ENCODE assay signal across 14 cellular contexts in genomic region chr11:68191661-68192579, GRCh38. TPM values are rescaled to one million over a fixed set of nuclear protein-coding genes. Genes with fewer than 3 reads are reported as not detected.
DNase-seq lines count a peak whose midpoint lies in the region; ATAC-seq and TF ChIP-seq lines count a peak whose summit lies in the region.
"Had no signal": no experiment of that assay in that cellular context is flagged by ENCODE, and none has a peak within 500 bp of the region (broad histone marks: within the 10 kb centered on the region; RNA-seq: fewer than 3 reads in every experiment).

No MANE protein-coding gene starts in this region.

- H3K27me3 ChIP-seq in PC-9 (ENCODE audit: insufficient read depth, low read depth), result no peaks in the 10 kb centered on the region

- H3K9me3 ChIP-seq in PC-9 (ENCODE audit: insufficient read depth, low read depth), result no peaks in the 10 kb centered on the region

- H3F3A ChIP-seq in PC-9 (ENCODE audit: insufficient read depth, low read depth), result peaks cover 10% of the 10 kb centered on the region; the same call in 1 of the 2 replicates

- intact Hi-C loops in PC-9 (cut with micrococcal nuclease; ENCODE audit: unreplicated experiment), result no loop called here

- CTCF ChIA-PET in PC-9 (lab: Charles Lee), result interaction anchor here (0.6 kb wide), 1 partner anchor 246 kb away, joined by 3 read pairs; no protein-coding TSS in a partner anchor

- no peak overlapping the region for H3K4me3 ChIP-seq in PC-9
- H3K4me3 ChIP-seq: skin epidermis had no signal

- POLR2A ChIA-PET in PC-9 (lab: Charles Lee; ENCODE audit: unreplicated experiment), result interaction anchor here (0.5 to 0.7 kb wide), 2 partner anchors 12 to 162 kb away, joined by 4 read pairs; no protein-coding TSS in a partner anchor

- H3K4me1 ChIP-seq in PC-9 (replicated peaks; ENCODE audit: insufficient read depth), result peaks cover 10% of the 10 kb centered on the region; the same call in 1 of the 2 replicates

- DNase-seq in HCEC 1CT (peak; percentile 2), PC-9 (peak in 1 of 2 experiments; percentile 35), renal cortical epithelial cell (ENCODE audit: low read depth) (peak; percentile 95), NCI-H2171 (lab: John Stamatoyannopoulos, UW) (no peak), epidermal melanocyte (ENCODE audit: insufficient read length, low spot score) (no peak)
- DNase-seq: activated CD4-positive, alpha-beta T cell treated with anti-CD3 and anti-CD28 coated beads, Interleukin-2, amount 50 U/mL, for 4 hours; activated effector memory CD4-positive, alpha-beta T cell treated with anti-CD3 and anti-CD28 coated beads, Interleukin-2, amount 50 U/mL, for 16 hours; central memory CD4-positive, alpha-beta T cell; erythroblast; NCI-H1436 treated with DMSO at 0.1 percent for 48 hours; NCI-H510A had no signal

- H3K27ac ChIP-seq in PC-9, result peak overlapping the region; percentile 22; the same call in 1 of the 2 replicates
- H3K27ac ChIP-seq: skin epidermis had no signal

- no peak overlapping the region for H2AFZ ChIP-seq in PC-9

- no TSS peak for BruUV-seq in PC-9 (replicated peaks; lab: Mats Ljungman, UMichigan)

- peaks cover 5% of the 10 kb centered on the region for H3K36me3 ChIP-seq in PC-9 (ENCODE audit: low read depth)

- H3K79me2 ChIP-seq in PC-9 (ENCODE audit: low read depth), result peaks cover 85% of the 10 kb centered on the region

- H4K20me1 ChIP-seq in PC-9 (ENCODE audit: insufficient read depth), result peaks cover 60% of the 10 kb centered on the region

- ATAC-seq in esophagus mucosa (peak; percentile 81), HG02981 (IDR thresholded peaks at IDR 0.05; ENCODE audit: unreplicated experiment) (no peak)

- H3K9me2 ChIP-seq in PC-9 (ENCODE audit: insufficient read depth), result no peaks in the 10 kb centered on the region

- no peak overlapping the region for H3K4me2 ChIP-seq in PC-9

- TF ChIP-seq CTCF in PC-9 (conservative IDR thresholded peaks at IDR 0.05), result no peak

RNA-seq across cellular contexts. Expression of gene KMT5B, which starts 21.2 kb away (rescaled TPM):
- total RNA-seq in PC-9 (2021) (36.4 and 45.7 TPM in 2 replicates), esophagus mucosa (23.7 TPM), renal cortical epithelial cell (19.6 and 52.2 TPM in 2 replicates)

Comparison
In these comparisons a context has a peak if more than half of its experiments do, and no peak if none do; other contexts are left out.
1. DNase-seq: peak in HCEC 1CT (single experiment) and renal cortical epithelial cell (single experiment); none in NCI-H2171 (single experiment) and epidermal melanocyte (single experiment).